ENCODE assay signal across 8 cellular contexts in genomic region chr2:171416009-171416926, GRCh38.
DNase-seq lines count a peak whose midpoint lies in the region; ATAC-seq and TF ChIP-seq lines count a peak whose summit lies in the region.

No MANE protein-coding gene starts in this region.

- peak; percentile 49 for TF ChIP-seq POLR2A in GM19099 (IDR thresholded peaks at IDR 0.05; ENCODE audit: extremely low read depth, insufficient read length, low read depth)

- DNase-seq in Ammon's horn (ENCODE audit: low spot score) (peak; percentile 96), NCI-H446 (lab: John Stamatoyannopoulos, UW) (peak; percentile 95 to 96), cerebellar cortex (ENCODE audit: low spot score) (peak; percentile 97), kidney glomerular epithelial cell (lab: John Stamatoyannopoulos, UW) (peak; percentile 99)
- peak; percentile 89 for DNase-seq in stimulated activated CD4-positive, alpha-beta T cell treated with anti-CD3 and anti-CD28 coated beads, Interleukin-1b, Interleukin-23, amount 100 ng/mL, for 48 hours

- peak; percentile 85 for ATAC-seq in HG03280 (IDR thresholded peaks at IDR 0.05; ENCODE audit: unreplicated experiment)
- peak; percentile 99 to 100 for ATAC-seq in activated CD4-positive, CD25-positive, alpha-beta regulatory T cell treated with anti-CD3 and anti-CD28 coated beads, Interleukin-2, amount 50 U/mL, for 24 hours

Comparison
In these comparisons a context has a peak if more than half of its experiments do, and no peak if none do; other contexts are left out.
1. Peak in every context shown above with its lines: DNase-seq and ATAC-seq.